8 cellular contexts compared by ENCODE assay signal in the genomic region with DNA sequence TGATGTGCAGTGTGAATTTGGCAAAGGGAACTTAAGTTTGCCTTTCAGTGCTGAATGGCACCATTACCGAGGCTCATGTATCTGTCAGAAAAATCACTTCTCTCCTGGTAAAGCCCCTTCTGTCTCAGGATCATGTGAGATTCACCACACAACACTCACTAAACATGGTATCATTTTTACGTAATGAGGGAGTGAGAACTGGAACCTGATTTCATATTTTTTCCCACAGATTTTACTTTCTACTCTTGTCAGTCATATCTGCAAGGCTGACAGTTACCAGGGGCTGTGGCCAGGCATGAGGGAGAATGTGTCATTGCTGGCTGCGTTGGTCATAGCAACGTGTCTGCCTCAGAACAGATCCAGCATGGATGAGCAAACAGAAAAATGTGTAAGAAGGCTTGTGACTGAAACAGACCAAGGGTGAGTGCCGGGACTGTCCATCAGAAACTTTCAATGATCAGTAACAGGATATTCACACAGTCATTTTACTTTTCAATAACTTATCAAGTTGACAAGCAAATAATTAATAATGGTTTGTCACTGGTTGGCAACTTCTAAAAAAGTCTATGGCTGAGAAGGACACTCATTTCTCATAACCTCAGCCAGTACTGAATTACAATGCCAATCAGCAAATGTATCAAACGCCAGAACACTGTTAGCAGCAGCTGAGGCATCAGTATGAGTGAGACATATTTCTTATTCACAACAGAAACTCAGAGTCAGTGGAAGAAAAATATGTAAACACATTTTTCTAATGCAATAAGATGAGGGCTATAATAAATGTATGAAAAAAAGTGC.
DNase-seq lines count a peak whose midpoint lies in the region; ATAC-seq and TF ChIP-seq lines count a peak whose summit lies in the region.

No MANE protein-coding gene starts in this region.

- whole genome bisulfite sequencing in endodermal cell (ENCODE audit: insufficient coverage in 1 of 2, insufficient read length in 1 of 2), 2 experiments = 72 to 89% methylated on average over 2 to 6 of the region's 6 CpGs

- H3K4me3 ChIP-seq in endodermal cell (ENCODE audit: low read length) = no peak overlapping the region

- no peak overlapping the region for H3K27ac Mint-ChIP-seq in endodermal cell

- no peaks in the 10 kb centered on the region for H3K27me3 ChIP-seq in endodermal cell (ENCODE audit: control insufficient read depth, insufficient read depth, low read length, poor library complexity, severe bottlenecking)

- H3K36me3 Mint-ChIP-seq in endodermal cell (ENCODE audit: low read depth) = peaks cover 6% of the 10 kb centered on the region

- peaks cover 9% of the 10 kb centered on the region for H3K9me3 ChIP-seq in endodermal cell (ENCODE audit: control insufficient read depth, low read length)

- peaks cover 13% of the 10 kb centered on the region for H3K9me3 Mint-ChIP-seq in endodermal cell

- peaks cover 3% of the 10 kb centered on the region for H3K4me1 Mint-ChIP-seq in endodermal cell

- H3K27ac ChIP-seq in endodermal cell (ENCODE audit: low read depth, low read length) = peak overlapping the region; percentile 58

- H3K9ac ChIP-seq in endodermal cell (ENCODE audit: extremely low read depth, low read length, poor library complexity, severe bottlenecking) = no peak overlapping the region

- ATAC-seq in GM19467 (IDR thresholded peaks at IDR 0.05; ENCODE audit: unreplicated experiment) = peak; percentile 70
- ATAC-seq in HG03469 (IDR thresholded peaks at IDR 0.05; ENCODE audit: unreplicated experiment) = peak; percentile 73

- DNase-seq in GM03348 (ENCODE audit: low spot score) (peak; percentile 55), endodermal cell (no peak), superior temporal gyrus (ENCODE audit: extremely low spot score) (no peak), NCI-H82 treated with DMSO at 0.1 percent for 48 hours (lab: John Stamatoyannopoulos, UW; ENCODE audit: unreplicated experiment) (no peak), DMS153 treated with DMSO at 0.1 percent for 48 hours (lab: John Stamatoyannopoulos, UW; ENCODE audit: unreplicated experiment) (no peak)
- DNase-seq in stimulated activated CD4-positive, alpha-beta T cell treated with anti-CD3 and anti-CD28 coated beads, Interleukin-2, amount 100 ng/mL, for 48 hours = peak; percentile 41 to 48

- H3K4me1 ChIP-seq in endodermal cell (ENCODE audit: control insufficient read depth, insufficient read depth, low read length) = no peaks in the 10 kb centered on the region

- H3K4me3 Mint-ChIP-seq in endodermal cell = no peak overlapping the region

- TF ChIP-seq CTCF in endodermal cell (conservative IDR thresholded peaks at IDR 0.05) = no peak

- peaks cover 3% of the 10 kb centered on the region for H3K27me3 Mint-ChIP-seq in endodermal cell (ENCODE audit: insufficient read depth)

- H3K36me3 ChIP-seq in endodermal cell (ENCODE audit: control insufficient read depth, insufficient read depth, low read length) = peaks cover 4% of the 10 kb centered on the region

Comparison
In these comparisons a context has a peak if more than half of its experiments do, and no peak if none do; other contexts are left out.
1. DNase-seq: peak in GM03348 (single experiment) and stimulated activated CD4-positive, alpha-beta T cell treated with anti-CD3 and anti-CD28 coated beads, Interleukin-2, amount 100 ng/mL, for 48 hours (2 of 2); none in endodermal cell (single experiment), superior temporal gyrus (single experiment), NCI-H82 treated with DMSO at 0.1 percent for 48 hours (single experiment) and DMS153 treated with DMSO at 0.1 percent for 48 hours (single experiment).